In genomic region chr11:76240143-76240505, GRCh38 we compare ENCODE assay signal across 34 cellular contexts. TPM values are rescaled to one million over a fixed set of nuclear protein-coding genes. Genes with fewer than 3 reads are reported as not detected.
"Had no signal": no experiment of that assay in that cellular context is flagged by ENCODE, and none has a peak within 500 bp of the region (broad histone marks: within the 10 kb centered on the region; RNA-seq: fewer than 3 reads in every experiment).

No MANE protein-coding gene starts in this region.

- ATAC-seq: activated CD8-positive, alpha-beta T cell treated with anti-CD3 and anti-CD28 coated beads for 36 hours; activated naive CD4-positive, alpha-beta T cell treated with anti-CD3 and anti-CD28 coated beads, Interleukin-2, amount 50 U/mL, for 72 hours; activated T-cell treated with anti-CD3 and anti-CD28 coated beads, Interleukin-2, amount 50 U/mL, for 72 hours; heart right ventricle; stimulated activated naive B cell treated with anti-CD40 and anti-IgM and Interleukin-4, amounts not matched to agents 10 μg/mL and 1 μg/mL and 100 μg/mL, for 72 hours; T-helper 17 cell; WTC11 had no signal

- H3K4me3 Mint-ChIP-seq: activated CD4-positive, alpha-beta T cell treated with anti-CD3 and anti-CD28 coated beads, Interleukin-2, amount 10 ng/mL, durations not matched to agents 7 days and 5 days; activated CD8-positive, alpha-beta T cell treated with anti-CD3 and anti-CD28 coated beads for 36 hours; activated T-cell treated with anti-CD3 and anti-CD28 coated beads, Interleukin-2, amount 50 U/mL, for 72 hours; central memory CD8-positive, alpha-beta T cell; stimulated activated naive B cell treated with anti-CD40 and anti-IgM and Interleukin-4, amounts not matched to agents 10 μg/mL and 1 μg/mL and 100 μg/mL, for 72 hours; T-helper 17 cell; WTC11 had no signal

- H3K27ac ChIP-seq: epithelial cell of prostate, esophagus squamous epithelium, heart right ventricle, left ventricle myocardium inferior, ovary, prostate gland, sigmoid colon, testis, transverse colon had no signal

- H3K27ac Mint-ChIP-seq: activated CD4-positive, alpha-beta T cell treated with anti-CD3 and anti-CD28 coated beads, Interleukin-2, amount 10 ng/mL, durations not matched to agents 7 days and 5 days; activated CD8-positive, alpha-beta T cell treated with anti-CD3 and anti-CD28 coated beads for 36 hours; activated naive CD4-positive, alpha-beta T cell treated with anti-CD3 and anti-CD28 coated beads, Interleukin-2, amount 50 U/mL, for 72 hours; activated T-cell treated with anti-CD3 and anti-CD28 coated beads, Interleukin-2, amount 50 U/mL, for 72 hours; nephron; T-helper 17 cell; WTC11 had no signal

- H3K4me1 ChIP-seq: prostate gland, testis had no signal

- H3K27me3 ChIP-seq: ovary, testis, transverse colon had no signal

- H3K9me3 ChIP-seq: esophagus squamous epithelium, heart right ventricle, left ventricle myocardium inferior, ovary, prostate gland, sigmoid colon, testis, transverse colon had no signal

- H3K9me3 Mint-ChIP-seq: activated CD4-positive, alpha-beta T cell treated with anti-CD3 and anti-CD28 coated beads, Interleukin-2, amount 10 ng/mL, durations not matched to agents 7 days and 5 days; activated CD8-positive, alpha-beta T cell treated with anti-CD3 and anti-CD28 coated beads for 36 hours; activated naive CD4-positive, alpha-beta T cell treated with anti-CD3 and anti-CD28 coated beads, Interleukin-2, amount 50 U/mL, for 72 hours; activated T-cell treated with anti-CD3 and anti-CD28 coated beads, Interleukin-2, amount 50 U/mL, for 72 hours; central memory CD8-positive, alpha-beta T cell; nephron; WTC11 had no signal

- FAIRE-seq: bronchial epithelial cell, colon, endometrium, small intestine had no signal

- DNase-seq: activated CD4-positive, alpha-beta T cell treated with anti-CD3 and anti-CD28 coated beads for 1 hour; activated CD4-positive, alpha-beta T cell treated with anti-CD3 and anti-CD28 coated beads, Interleukin-2, amount 10 ng/mL, durations not matched to agents 7 days and 5 days; activated CD8-positive, alpha-beta T cell treated with anti-CD3 and anti-CD28 coated beads for 36 hours; activated naive CD4-positive, alpha-beta T cell; activated T-cell treated with anti-CD3 and anti-CD28 coated beads, Interleukin-2, amount 50 U/mL, for 72 hours; effector CD8-positive, alpha-beta T cell; esophagus squamous epithelium; foreskin melanocyte; heart right ventricle; mammary epithelial cell; ovary; retina; sigmoid colon; small intestine; stimulated activated CD4-positive, alpha-beta T cell treated with anti-CD3 and anti-CD28 coated beads, Interleukin-1b, Interleukin-23, amount 100 ng/mL, for 48 hours; stimulated activated CD4-positive, alpha-beta T cell treated with anti-CD3 and anti-CD28 coated beads, Interleukin-4, amount 100 ng/mL, for 4 hours; stimulated activated CD8-positive, alpha-beta memory T cell treated with anti-CD3 and anti-CD28 coated beads, Interleukin-4, amount 100 ng/mL, for 48 hours; stimulated activated naive B cell treated with anti-CD40 and anti-IgM and Interleukin-4, amounts not matched to agents 10 μg/mL and 1 μg/mL and 100 μg/mL, for 72 hours; T-helper 17 cell; T1000; testis; transverse colon had no signal

- H3K36me3 Mint-ChIP-seq: activated naive CD4-positive, alpha-beta T cell treated with anti-CD3 and anti-CD28 coated beads, Interleukin-2, amount 50 U/mL, for 72 hours; WTC11 had no signal

- H3K4me3 ChIP-seq: esophagus squamous epithelium, heart right ventricle, left ventricle myocardium inferior, ovary, prostate gland, sigmoid colon, testis, transverse colon had no signal

- H3K36me3 ChIP-seq: esophagus squamous epithelium, heart right ventricle, left ventricle myocardium inferior, ovary, prostate gland, sigmoid colon, transverse colon had no signal

- H3K27me3 Mint-ChIP-seq: T-helper 17 cell had no signal

RNA-seq across cellular contexts. Expression of gene WNT11, which starts 33.8 kb away (rescaled TPM):
- total RNA-seq: activated CD4-positive, alpha-beta T cell treated with anti-CD3 and anti-CD28 coated beads, Interleukin-2, amount 10 ng/mL, durations not matched to agents 7 days and 5 days; bronchial epithelial cell; dermis microvascular lymphatic vessel endothelial cell; glomerular endothelial cell had no signal
- polyA plus RNA-seq: mammary epithelial cell had no signal
